15 cellular contexts compared by ENCODE assay signal in the genomic region with DNA sequence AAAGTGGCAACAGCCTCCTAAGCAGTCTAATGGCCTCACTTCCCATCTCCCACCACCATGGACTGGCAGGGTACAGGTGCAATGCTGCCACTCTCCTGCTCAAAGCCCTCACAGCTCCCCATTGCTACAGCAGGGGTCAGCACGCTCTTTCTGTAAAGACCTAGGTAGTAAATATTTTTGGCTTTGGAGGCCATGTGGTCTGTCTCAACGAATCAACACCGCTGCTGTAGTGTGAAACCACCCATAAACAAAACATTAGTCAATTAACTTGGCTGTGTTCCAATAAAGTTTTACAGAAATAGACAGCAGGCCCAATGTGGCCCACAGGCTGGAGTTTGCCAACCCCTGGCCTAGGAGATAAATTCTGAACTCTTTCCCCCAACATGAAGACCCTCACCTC. TPM values are rescaled to one million over a fixed set of nuclear protein-coding genes. Genes with fewer than 3 reads are reported as not detected.
DNase-seq lines count a peak whose midpoint lies in the region; ATAC-seq and TF ChIP-seq lines count a peak whose summit lies in the region.
"Had no signal": no experiment of that assay in that cellular context is flagged by ENCODE, and none has a peak within 500 bp of the region (broad histone marks: within the 10 kb centered on the region; RNA-seq: fewer than 3 reads in every experiment).

No MANE protein-coding gene starts in this region.

- no peaks in the 10 kb centered on the region for H3K36me3 Mint-ChIP-seq in T-helper 2 cell treated with Interferon-gamma antibody and Interleukin-4, amounts not matched to agents 5 μg/mL and 100 μg/mL, for 36 hours (ENCODE audit: low read depth)
- no peaks in the 10 kb centered on the region for H3K36me3 Mint-ChIP-seq in activated naive CD8-positive, alpha-beta T cell treated with anti-CD3 and anti-CD28 coated beads, Interleukin-2, amount 50 U/mL, for 24 hours (ENCODE audit: low read depth)

- H3K27ac ChIP-seq in right cardiac atrium (ENCODE audit: low read length), result no peak overlapping the region

- no peak for ATAC-seq in right cardiac atrium
- ATAC-seq in activated naive CD8-positive, alpha-beta T cell treated with anti-CD3 and anti-CD28 coated beads, Interleukin-2, amount 50 U/mL, for 24 hours, result no peak
- ATAC-seq: activated CD4-positive, alpha-beta T cell treated with anti-CD3 and anti-CD28 coated beads for 36 hours had no signal

- 71% methylated on average over 3 of the region's 3 CpGs for WGBS in right cardiac atrium

- no peak overlapping the region for H3K4me3 Mint-ChIP-seq in T-helper 2 cell treated with Interferon-gamma antibody and Interleukin-4, amounts not matched to agents 5 μg/mL and 100 μg/mL, for 36 hours
- no peak overlapping the region for H3K4me3 Mint-ChIP-seq in activated naive CD8-positive, alpha-beta T cell treated with anti-CD3 and anti-CD28 coated beads, Interleukin-2, amount 50 U/mL, for 24 hours
- H3K4me3 Mint-ChIP-seq: activated CD4-positive, alpha-beta T cell treated with anti-CD3 and anti-CD28 coated beads for 36 hours had no signal

- H3K4me3 ChIP-seq in GM12865 (ENCODE audit: low read depth, low read length) (no peak overlapping the region), right cardiac atrium (ENCODE audit: low read length) (no peak overlapping the region)
- H3K4me3 ChIP-seq: smooth muscle cell had no signal

- H3K27ac Mint-ChIP-seq in T-helper 2 cell treated with Interferon-gamma antibody and Interleukin-4, amounts not matched to agents 5 μg/mL and 100 μg/mL, for 36 hours, result no peak overlapping the region
- no peak overlapping the region for H3K27ac Mint-ChIP-seq in activated naive CD8-positive, alpha-beta T cell treated with anti-CD3 and anti-CD28 coated beads, Interleukin-2, amount 50 U/mL, for 24 hours
- H3K27ac Mint-ChIP-seq: activated CD4-positive, alpha-beta T cell treated with anti-CD3 and anti-CD28 coated beads for 36 hours had no signal

- no peaks in the 10 kb centered on the region for H3K9me3 ChIP-seq in right cardiac atrium (ENCODE audit: control insufficient read depth, low read length)

- TF ChIP-seq CTCF in GM12865 (IDR thresholded peaks at IDR 0.05; ENCODE audit: insufficient read depth, low read depth, low read length, missing control alignments), result no peak

- intact Hi-C loops in right cardiac atrium (cut with DNase I), result loop anchor here in 2 of 4 donors (5.0 to 10.0 kb wide), 2 partner anchors 190 to 192 kb away; no protein-coding TSS in a partner anchor

- H3K27me3 Mint-ChIP-seq in T-helper 2 cell treated with Interferon-gamma antibody and Interleukin-4, amounts not matched to agents 5 μg/mL and 100 μg/mL, for 36 hours (ENCODE audit: low read depth), result peaks cover 6% of the 10 kb centered on the region
- no peaks in the 10 kb centered on the region for H3K27me3 Mint-ChIP-seq in activated naive CD8-positive, alpha-beta T cell treated with anti-CD3 and anti-CD28 coated beads, Interleukin-2, amount 50 U/mL, for 24 hours

- H3K27me3 ChIP-seq in right cardiac atrium (ENCODE audit: control insufficient read depth, insufficient read depth), result no peaks in the 10 kb centered on the region

- H3K4me1 Mint-ChIP-seq in T-helper 2 cell treated with Interferon-gamma antibody and Interleukin-4, amounts not matched to agents 5 μg/mL and 100 μg/mL, for 36 hours (ENCODE audit: low read depth), result peaks cover 3% of the 10 kb centered on the region
- peaks cover 7% of the 10 kb centered on the region for H3K4me1 Mint-ChIP-seq in activated naive CD8-positive, alpha-beta T cell treated with anti-CD3 and anti-CD28 coated beads, Interleukin-2, amount 50 U/mL, for 24 hours

- H3K9me3 Mint-ChIP-seq in T-helper 2 cell treated with Interferon-gamma antibody and Interleukin-4, amounts not matched to agents 5 μg/mL and 100 μg/mL, for 36 hours, result no peaks in the 10 kb centered on the region
- no peaks in the 10 kb centered on the region for H3K9me3 Mint-ChIP-seq in activated naive CD8-positive, alpha-beta T cell treated with anti-CD3 and anti-CD28 coated beads, Interleukin-2, amount 50 U/mL, for 24 hours

- no peaks in the 10 kb centered on the region for H3K4me1 ChIP-seq in right cardiac atrium (ENCODE audit: control insufficient read depth, insufficient read depth, low read length)

- peak; percentile 21 for DNase-seq in GM12865 (ENCODE audit: low read depth)
- peak; percentile 32 for DNase-seq in LoVo (ENCODE audit: low spot score)
- DNase-seq in amniotic epithelial cell (ENCODE audit: low read depth), result peak; percentile 39
- peak; percentile 31 for DNase-seq in kidney tubule cell (ENCODE audit: low spot score)
- no peak for DNase-seq in NCI-H345 (lab: John Stamatoyannopoulos, UW)
- no peak for DNase-seq in T-helper 2 cell treated with Interferon-gamma antibody and Interleukin-4, amounts not matched to agents 5 μg/mL and 100 μg/mL, for 36 hours (ENCODE audit: low spot score)
- DNase-seq in right cardiac atrium, result no peak
- no peak for DNase-seq in activated naive CD8-positive, alpha-beta T cell treated with anti-CD3 and anti-CD28 coated beads, Interleukin-2, amount 50 U/mL, for 24 hours
- DNase-seq: activated CD4-positive, alpha-beta T cell treated with anti-CD3 and anti-CD28 coated beads for 36 hours; nucleus accumbens had no signal

RNA-seq across cellular contexts. Expression of a gene that starts 44.6 kb away (rescaled TPM):
- 1 to 10 TPM in 3 of 4 donors, under 1 TPM in 1; 0.68 to 1.6 (median 1.3) TPM for total RNA-seq in right cardiac atrium
- polyA plus RNA-seq in right cardiac atrium, result 0.70 TPM
- total RNA-seq: activated CD4-positive, alpha-beta T cell treated with anti-CD3 and anti-CD28 coated beads for 36 hours; mesenteric fat pad; NCI-H460; subcutaneous adipose tissue; T-helper 2 cell treated with Interferon-gamma antibody and Interleukin-4, amounts not matched to agents 100 ng/mL and 5 ng/mL, for 36 hours had no signal

RNA-seq across cellular contexts. Expression of a gene that starts 53.0 kb away (rescaled TPM):
- total RNA-seq in right cardiac atrium, result under 1 TPM in 3 of 4 donors, not detected in 1; 0.06 to 0.25 (median 0.14) TPM
- 0.09 TPM for polyA plus RNA-seq in right cardiac atrium
- total RNA-seq: smooth muscle cell; T-helper 2 cell treated with Interferon-gamma antibody and Interleukin-4, amounts not matched to agents 100 ng/mL and 5 ng/mL, for 36 hours had no signal

RNA-seq across cellular contexts. Expression of a gene that starts 53.1 kb away (rescaled TPM):
- 10 to 100 TPM; 23.6 to 32.4 (median 28.2) TPM for total RNA-seq in right cardiac atrium
- 38.8 TPM for polyA plus RNA-seq in right cardiac atrium

Comparison
In these comparisons a context has a peak if more than half of its experiments do, and no peak if none do; other contexts are left out.
1. DNase-seq: peak in GM12865 (single experiment), LoVo (single experiment), amniotic epithelial cell (single experiment) and kidney tubule cell (single experiment); none in NCI-H345 (single experiment), T-helper 2 cell treated with Interferon-gamma antibody and Interleukin-4, amounts not matched to agents 5 μg/mL and 100 μg/mL, for 36 hours (single experiment), right cardiac atrium (0 of 3) and activated naive CD8-positive, alpha-beta T cell treated with anti-CD3 and anti-CD28 coated beads, Interleukin-2, amount 50 U/mL, for 24 hours (single experiment).